9 cellular contexts compared by ENCODE assay signal in the genomic region with DNA sequence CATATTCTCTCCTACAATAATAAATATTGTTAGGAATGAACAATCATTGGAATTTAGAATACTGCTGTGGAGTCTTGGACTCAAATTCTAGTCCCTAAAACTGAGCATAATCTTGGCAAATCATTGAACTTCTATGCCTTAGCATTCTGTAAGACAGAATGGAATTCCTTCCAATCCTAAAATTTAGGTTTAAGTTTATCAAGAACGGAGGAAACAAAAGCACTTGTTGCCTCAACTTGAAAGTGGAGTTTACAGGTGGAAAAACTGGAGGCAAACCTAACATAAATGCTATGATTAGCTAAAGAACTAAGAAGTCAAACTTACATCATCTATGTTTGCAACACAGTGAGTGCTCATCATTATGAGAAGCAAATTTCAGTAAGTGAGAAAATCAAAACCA.
"Had no signal": no experiment of that assay in that cellular context is flagged by ENCODE, and none has a peak within 500 bp of the region (broad histone marks: within the 10 kb centered on the region; RNA-seq: fewer than 3 reads in every experiment).

No MANE protein-coding gene starts in this region.

- DNase-seq: GOT3, H7, IMR-90, Karpas-422, KG1 had no signal

- H3K36me3 ChIP-seq: HAP-1 had no signal

- FAIRE-seq: HTR-8/SVneo, K562 had no signal

- H3K9me3 ChIP-seq: HAP-1 had no signal

- ATAC-seq: HCT116, K562 had no signal

- H3K4me3 ChIP-seq: HAP-1, K562 had no signal
